ENCODE assay signal across 21 cellular contexts in genomic region chr1:2115008-2115921, GRCh38.
DNase-seq lines count a peak whose midpoint lies in the region; ATAC-seq and TF ChIP-seq lines count a peak whose summit lies in the region.
"Had no signal": no experiment of that assay in that cellular context is flagged by ENCODE, and none has a peak within 500 bp of the region (broad histone marks: within the 10 kb centered on the region; RNA-seq: fewer than 3 reads in every experiment).

No MANE protein-coding gene starts in this region.

- no peaks in the 10 kb centered on the region for H3K27me3 ChIP-seq in CD4-positive, alpha-beta T cell (ENCODE audit: control insufficient read depth, insufficient read depth, low read length)
- no peaks in the 10 kb centered on the region for H3K27me3 ChIP-seq in H7 (ENCODE audit: control insufficient read depth, insufficient read depth, low read length)
- H3K27me3 ChIP-seq: ovary, uterus had no signal

- H3K4me1 Mint-ChIP-seq in CD4-positive, alpha-beta T cell (ENCODE audit: low read depth): peaks cover 5% of the 10 kb centered on the region
- peaks cover 25% of the 10 kb centered on the region for H3K4me1 Mint-ChIP-seq in brain
- H3K4me1 Mint-ChIP-seq in naive thymus-derived CD8-positive, alpha-beta T cell: peaks cover 7 to 18% (median 15%) of the 10 kb centered on the region in 4 donors

- no peak overlapping the region for H3K4me3 ChIP-seq in H7 (ENCODE audit: insufficient read depth, low read depth, low read length)
- H3K4me3 ChIP-seq: ovary, uterus had no signal

- DNase-seq in CD4-positive, alpha-beta T cell: no peak
- DNase-seq in H7 (peak; percentile 77), NOMO-1 treated with DMSO at 0.1 percent for 48 hours (lab: John Stamatoyannopoulos, UW; ENCODE audit: unreplicated experiment) (no peak)
- peak in 2 of 10 donors; percentile 28 to 54 for DNase-seq in naive thymus-derived CD8-positive, alpha-beta T cell
- DNase-seq in activated effector memory CD4-positive, alpha-beta T cell treated with Interleukin-2 at 50 U/mL for 16 hours: no peak
- DNase-seq: activated CD4-positive, CD25-positive, alpha-beta regulatory T cell treated with anti-CD3 and anti-CD28 coated beads, Interleukin-2, amount 50 U/mL, for 72 hours; activated CD8-positive, alpha-beta memory T cell treated with anti-CD3 and anti-CD28 coated beads, Interleukin-2, amount 50 U/mL, for 4 hours; caudate nucleus; foreskin melanocyte; Karpas-422; NCI-H187; NCI-H510A treated with DMSO at 0.1 percent for 48 hours; ovary; small intestine; stimulated activated naive CD4-positive, alpha-beta T cell treated with Interleukin-2 at 50 U/mL for 16 hours; uterus had no signal

- POLR2A ChIA-PET in CD4-positive, alpha-beta T cell (lab: Charles Lee): interaction anchor here (0.6 to 0.7 kb wide), 2 partner anchors 59 to 119 kb away, joined by 3 to 5 read pairs; no protein-coding TSS in a partner anchor
- POLR2A ChIA-PET in naive thymus-derived CD8-positive, alpha-beta T cell (lab: Charles Lee): interaction anchor here (1.5 kb wide), 1 partner anchor 11 kb away, joined by 5 read pairs; no protein-coding TSS in a partner anchor

- no peak for TF ChIP-seq CTCF in CD4-positive, alpha-beta T cell (IDR thresholded peaks at IDR 0.05)
- TF ChIP-seq CTCF in brain (conservative IDR thresholded peaks at IDR 0.05): no peak

- peak; percentile 59 for ATAC-seq in CD4-positive, alpha-beta T cell (ENCODE audit: poor library complexity)
- peak; percentile 71 to 77 for ATAC-seq in naive thymus-derived CD8-positive, alpha-beta T cell
- no peak for ATAC-seq in GM21390 (IDR thresholded peaks at IDR 0.05; ENCODE audit: unreplicated experiment)
- ATAC-seq: activated naive CD4-positive, alpha-beta T cell treated with anti-CD3 and anti-CD28 coated beads, Interleukin-2, amount 50 U/mL, for 72 hours; HCT116 had no signal

- H3K27ac Mint-ChIP-seq in CD4-positive, alpha-beta T cell: no peak overlapping the region
- peak overlapping the region in 2 of 5 experiments; percentile 59 to 64 for H3K27ac Mint-ChIP-seq in brain
- H3K27ac Mint-ChIP-seq in naive thymus-derived CD8-positive, alpha-beta T cell: peak overlapping the region in 2 of 10 donors; percentile 1 to 34
- H3K27ac Mint-ChIP-seq: activated naive CD4-positive, alpha-beta T cell treated with anti-CD3 and anti-CD28 coated beads, Interleukin-2, amount 50 U/mL, for 72 hours; T-helper 1 cell treated with Interleukin-12 subunit alpha and Interleukin-12 subunit beta and Interleukin-4 antibody, amounts not matched to agents 30 μg/mL and 1 μg/mL, for 36 hours had no signal

- peaks cover 2% of the 10 kb centered on the region for H3K9me3 Mint-ChIP-seq in CD4-positive, alpha-beta T cell
- peaks cover 6 to 20% (median 18%) of the 10 kb centered on the region in 5 experiments for H3K9me3 Mint-ChIP-seq in brain
- H3K9me3 Mint-ChIP-seq in naive thymus-derived CD8-positive, alpha-beta T cell: peaks cover 0 to 6% (median 0%) of the 10 kb centered on the region in 9 donors
- H3K9me3 Mint-ChIP-seq: activated naive CD4-positive, alpha-beta T cell treated with anti-CD3 and anti-CD28 coated beads, Interleukin-2, amount 50 U/mL, for 72 hours had no signal

- H3K9me3 ChIP-seq in CD4-positive, alpha-beta T cell (ENCODE audit: control insufficient read depth, low read length): no peaks in the 10 kb centered on the region
- H3K9me3 ChIP-seq: ovary, uterus had no signal

- intact Hi-C loops in CD4-positive, alpha-beta T cell (cut with DNase I, micrococcal nuclease): no loop called here

- H3K36me3 Mint-ChIP-seq in CD4-positive, alpha-beta T cell (ENCODE audit: low read depth): no peaks in the 10 kb centered on the region
- H3K36me3 Mint-ChIP-seq in brain: peaks cover 15% of the 10 kb centered on the region
- peaks cover 0 to 4% (median 0%) of the 10 kb centered on the region in 3 donors for H3K36me3 Mint-ChIP-seq in naive thymus-derived CD8-positive, alpha-beta T cell

- no peak overlapping the region for H3K27ac ChIP-seq in CD4-positive, alpha-beta T cell (ENCODE audit: low read depth, low read length)
- H3K27ac ChIP-seq: ovary, uterus had no signal

- H3K4me3 Mint-ChIP-seq in CD4-positive, alpha-beta T cell: no peak overlapping the region
- peak overlapping the region in 4 of 5 experiments; percentile 59 to 78 (median 71) for H3K4me3 Mint-ChIP-seq in brain
- H3K4me3 Mint-ChIP-seq in naive thymus-derived CD8-positive, alpha-beta T cell: peak overlapping the region in 4 of 10 donors; percentile 24 to 53 (median 50)
- H3K4me3 Mint-ChIP-seq: T-helper 1 cell treated with Interleukin-12 subunit alpha and Interleukin-12 subunit beta and Interleukin-4 antibody, amounts not matched to agents 30 μg/mL and 1 μg/mL, for 36 hours had no signal

- CTCF ChIA-PET in CD4-positive, alpha-beta T cell (lab: Charles Lee): no interaction called here

- H3K36me3 ChIP-seq in H7 (replicated peaks; ENCODE audit: control insufficient read depth, insufficient read depth, low read length): no peaks in the 10 kb centered on the region; the same call in 1 of the 2 replicates
- H3K36me3 ChIP-seq: ovary, uterus had no signal

- no peaks in the 10 kb centered on the region for H3K27me3 Mint-ChIP-seq in CD4-positive, alpha-beta T cell
- H3K27me3 Mint-ChIP-seq in brain: peaks cover 4% of the 10 kb centered on the region
- no peaks in the 10 kb centered on the region for H3K27me3 Mint-ChIP-seq in naive thymus-derived CD8-positive, alpha-beta T cell
